In the genomic region with DNA sequence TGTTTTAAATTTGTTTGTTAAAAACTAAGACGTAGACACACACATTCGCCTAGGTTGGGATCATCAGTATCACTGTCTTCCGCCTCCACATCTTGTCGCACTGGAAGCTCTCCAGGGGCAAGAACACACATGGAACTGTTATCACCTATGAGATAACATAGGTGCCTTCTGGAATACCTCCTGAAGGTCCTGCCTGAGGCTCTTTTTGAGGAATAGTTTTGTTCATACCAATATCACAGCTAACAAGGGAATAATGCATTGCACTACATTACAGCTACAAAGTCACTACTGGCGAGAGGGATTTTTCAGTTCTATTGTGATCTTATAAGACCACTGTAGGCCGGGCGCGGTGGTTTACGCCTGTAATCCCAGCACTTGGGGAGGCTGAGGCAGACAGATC, we compare ENCODE assay signal across 37 cellular contexts. TPM values are rescaled to one million over a fixed set of nuclear protein-coding genes. Genes with fewer than 3 reads are reported as not detected.
"Had no signal": no experiment of that assay in that cellular context is flagged by ENCODE, and none has a peak within 500 bp of the region (broad histone marks: within the 10 kb centered on the region; RNA-seq: fewer than 3 reads in every experiment).

No MANE protein-coding gene starts in this region.

- H3K9me3 ChIP-seq: body of pancreas, breast epithelium had no signal

- H3K36me3 ChIP-seq: breast epithelium had no signal

- H3K4me3 ChIP-seq: body of pancreas, breast epithelium had no signal

- DNase-seq: activated B cell treated with CpG ODN at 0.5 μM for 24 hours; activated CD4-positive, alpha-beta memory T cell treated with anti-CD3 and anti-CD28 coated beads, Interleukin-2, amount 10 ng/mL, durations not matched to agents 7 days and 5 days; activated CD4-positive, alpha-beta T cell treated with anti-CD3 and anti-CD28 coated beads for 4 hours; activated CD4-positive, alpha-beta T cell treated with anti-CD3 and anti-CD28 coated beads, Interleukin-2, amount 10 ng/mL, durations not matched to agents 24 days and 14 days; activated CD4-positive, alpha-beta T cell treated with anti-CD3 and anti-CD28 coated beads, Interleukin-2, amount 50 U/mL, for 1 hour; activated CD4-positive, alpha-beta T cell treated with anti-CD3 and anti-CD28 coated beads, Interleukin-2, amount 50 U/mL, for 4 hours; activated CD4-positive, CD25-positive, alpha-beta regulatory T cell treated with anti-CD3 and anti-CD28 coated beads, Interleukin-2, amount 50 U/mL, for 72 hours; activated CD8-positive, alpha-beta memory T cell treated with anti-CD3 and anti-CD28 coated beads for 24 hours; activated CD8-positive, alpha-beta memory T cell treated with anti-CD3 and anti-CD28 coated beads, Interleukin-2, amount 10 ng/mL, durations not matched to agents 7 days and 5 days; activated CD8-positive, alpha-beta memory T cell treated with anti-CD3 and anti-CD28 coated beads, Interleukin-2, amount 50 U/mL, for 48 hours; activated CD8-positive, alpha-beta T cell treated with anti-CD3 and anti-CD28 coated beads, Interleukin-2, amount 10 ng/mL, durations not matched to agents 7 days and 5 days; activated effector memory CD4-positive, alpha-beta T cell treated with Interleukin-2 at 50 U/mL for 16 hours; activated gamma-delta T cell; activated naive CD4-positive, alpha-beta T cell treated with anti-CD3 and anti-CD28 coated beads, Interleukin-2, amount 10 ng/mL, durations not matched to agents 7 days and 5 days; activated naive CD4-positive, alpha-beta T cell treated with Interleukin-2 at 50 U/mL for 16 hours; activated naive CD8-positive, alpha-beta T cell treated with anti-CD3 and anti-CD28 coated beads, Interleukin-2, amount 10 ng/mL, durations not matched to agents 7 days and 5 days; activated naive CD8-positive, alpha-beta T cell treated with anti-CD3 and anti-CD28 coated beads, Interleukin-2, amount 50 U/mL, for 24 hours; activated T-cell treated with anti-CD3 and anti-CD28 coated beads, Interleukin-2, amount 50 U/mL, for 24 hours; activated T-cell treated with anti-CD3 and anti-CD28 coated beads, Interleukin-2, amount 50 U/mL, for 48 hours; amygdala; anterior cingulate cortex; body of pancreas; brain microvascular endothelial cell; central memory CD4-positive, alpha-beta T cell; SW 1271; T-helper 1 cell; T-helper 2 cell; T-helper 9 cell had no signal

- H3K27ac Mint-ChIP-seq: activated B cell treated with CpG ODN at 0.5 μM for 24 hours; activated CD4-positive, alpha-beta memory T cell treated with anti-CD3 and anti-CD28 coated beads, Interleukin-2, amount 10 ng/mL, durations not matched to agents 7 days and 5 days; activated CD4-positive, alpha-beta T cell treated with anti-CD3 and anti-CD28 coated beads, Interleukin-2, amount 10 ng/mL, durations not matched to agents 24 days and 14 days; activated CD8-positive, alpha-beta memory T cell treated with anti-CD3 and anti-CD28 coated beads, Interleukin-2, amount 10 ng/mL, durations not matched to agents 7 days and 5 days; activated CD8-positive, alpha-beta T cell treated with anti-CD3 and anti-CD28 coated beads, Interleukin-2, amount 10 ng/mL, durations not matched to agents 7 days and 5 days; activated naive CD4-positive, alpha-beta T cell treated with anti-CD3 and anti-CD28 coated beads, Interleukin-2, amount 10 ng/mL, durations not matched to agents 7 days and 5 days; activated naive CD4-positive, alpha-beta T cell treated with anti-CD3 and anti-CD28 coated beads, Interleukin-2, amount 50 U/mL, for 24 hours; activated naive CD8-positive, alpha-beta T cell; activated naive CD8-positive, alpha-beta T cell treated with anti-CD3 and anti-CD28 coated beads, Interleukin-2, amount 10 ng/mL, durations not matched to agents 7 days and 5 days; activated naive CD8-positive, alpha-beta T cell treated with anti-CD3 and anti-CD28 coated beads, Interleukin-2, amount 50 U/mL, for 24 hours; activated T-cell treated with anti-CD3 and anti-CD28 coated beads, Interleukin-2, amount 50 U/mL, for 24 hours; activated T-helper 2 cell treated with anti-CD3 and anti-CD28 coated beads, Interferon-gamma antibody, Interleukin-2, Interleukin-4, amounts not matched to agents 10 μg/mL and 5 μg/mL and 100 μg/mL, durations not matched to agents 14 hours and 24 hours and 36 hours; T-helper 1 cell treated with Interleukin-12 subunit alpha and Interleukin-12 subunit beta and Interleukin-4 antibody, amounts not matched to agents 30 μg/mL and 1 μg/mL, for 36 hours; T-helper 2 cell treated with Interferon-gamma antibody and Interleukin-4, amounts not matched to agents 5 μg/mL and 100 μg/mL, for 36 hours had no signal

- H3K4me3 Mint-ChIP-seq: activated B cell treated with CpG ODN at 0.5 μM for 24 hours; activated CD4-positive, alpha-beta memory T cell treated with anti-CD3 and anti-CD28 coated beads, Interleukin-2, amount 10 ng/mL, durations not matched to agents 7 days and 5 days; activated CD4-positive, alpha-beta T cell treated with anti-CD3 and anti-CD28 coated beads, Interleukin-2, amount 10 ng/mL, durations not matched to agents 24 days and 14 days; activated CD8-positive, alpha-beta memory T cell treated with anti-CD3 and anti-CD28 coated beads, Interleukin-2, amount 10 ng/mL, durations not matched to agents 7 days and 5 days; activated CD8-positive, alpha-beta T cell treated with anti-CD3 and anti-CD28 coated beads, Interleukin-2, amount 10 ng/mL, durations not matched to agents 7 days and 5 days; activated naive CD4-positive, alpha-beta T cell treated with anti-CD3 and anti-CD28 coated beads, Interleukin-2, amount 10 ng/mL, durations not matched to agents 7 days and 5 days; activated naive CD4-positive, alpha-beta T cell treated with anti-CD3 and anti-CD28 coated beads, Interleukin-2, amount 50 U/mL, for 24 hours; activated naive CD8-positive, alpha-beta T cell; activated naive CD8-positive, alpha-beta T cell treated with anti-CD3 and anti-CD28 coated beads, Interleukin-2, amount 10 ng/mL, durations not matched to agents 7 days and 5 days; activated naive CD8-positive, alpha-beta T cell treated with anti-CD3 and anti-CD28 coated beads, Interleukin-2, amount 50 U/mL, for 24 hours; activated T-cell treated with anti-CD3 and anti-CD28 coated beads, Interleukin-2, amount 50 U/mL, for 24 hours; T-helper 1 cell treated with Interleukin-12 subunit alpha and Interleukin-12 subunit beta and Interleukin-4 antibody, amounts not matched to agents 30 μg/mL and 1 μg/mL, for 36 hours; T-helper 2 cell treated with Interferon-gamma antibody and Interleukin-4, amounts not matched to agents 5 μg/mL and 100 μg/mL, for 36 hours had no signal

- H3K27ac ChIP-seq: body of pancreas, brain microvascular endothelial cell, breast epithelium, VCaP had no signal

- H3K9me3 Mint-ChIP-seq: activated B cell treated with CpG ODN at 0.5 μM for 24 hours; activated CD4-positive, alpha-beta memory T cell treated with anti-CD3 and anti-CD28 coated beads, Interleukin-2, amount 10 ng/mL, durations not matched to agents 7 days and 5 days; activated CD4-positive, alpha-beta T cell treated with anti-CD3 and anti-CD28 coated beads, Interleukin-2, amount 10 ng/mL, durations not matched to agents 24 days and 14 days; activated naive CD4-positive, alpha-beta T cell treated with anti-CD3 and anti-CD28 coated beads, Interleukin-2, amount 10 ng/mL, durations not matched to agents 7 days and 5 days; activated naive CD4-positive, alpha-beta T cell treated with anti-CD3 and anti-CD28 coated beads, Interleukin-2, amount 50 U/mL, for 24 hours; activated naive CD8-positive, alpha-beta T cell treated with anti-CD3 and anti-CD28 coated beads, Interleukin-2, amount 10 ng/mL, durations not matched to agents 7 days and 5 days; activated naive CD8-positive, alpha-beta T cell treated with anti-CD3 and anti-CD28 coated beads, Interleukin-2, amount 50 U/mL, for 24 hours; activated T-cell treated with anti-CD3 and anti-CD28 coated beads, Interleukin-2, amount 50 U/mL, for 24 hours; activated T-helper 2 cell treated with anti-CD3 and anti-CD28 coated beads, Interferon-gamma antibody, Interleukin-2, Interleukin-4, amounts not matched to agents 10 μg/mL and 5 μg/mL and 100 μg/mL, durations not matched to agents 14 hours and 24 hours and 36 hours; T-helper 1 cell treated with Interleukin-12 subunit alpha and Interleukin-12 subunit beta and Interleukin-4 antibody, amounts not matched to agents 30 μg/mL and 1 μg/mL, for 36 hours; T-helper 2 cell treated with Interferon-gamma antibody and Interleukin-4, amounts not matched to agents 5 μg/mL and 100 μg/mL, for 36 hours had no signal

- H3K4me1 ChIP-seq: body of pancreas, breast epithelium had no signal

- H3K4me1 Mint-ChIP-seq: activated B cell treated with CpG ODN at 0.5 μM for 24 hours; activated CD4-positive, alpha-beta memory T cell treated with anti-CD3 and anti-CD28 coated beads, Interleukin-2, amount 10 ng/mL, durations not matched to agents 7 days and 5 days; activated CD4-positive, alpha-beta T cell treated with anti-CD3 and anti-CD28 coated beads, Interleukin-2, amount 10 ng/mL, durations not matched to agents 24 days and 14 days; activated CD8-positive, alpha-beta memory T cell treated with anti-CD3 and anti-CD28 coated beads, Interleukin-2, amount 10 ng/mL, durations not matched to agents 7 days and 5 days; activated naive CD4-positive, alpha-beta T cell treated with anti-CD3 and anti-CD28 coated beads, Interleukin-2, amount 10 ng/mL, durations not matched to agents 7 days and 5 days; activated naive CD4-positive, alpha-beta T cell treated with anti-CD3 and anti-CD28 coated beads, Interleukin-2, amount 50 U/mL, for 24 hours; activated naive CD8-positive, alpha-beta T cell treated with anti-CD3 and anti-CD28 coated beads, Interleukin-2, amount 50 U/mL, for 24 hours had no signal

- H3K27me3 ChIP-seq: body of pancreas, brain microvascular endothelial cell, breast epithelium had no signal

- H3K27me3 Mint-ChIP-seq: activated B cell treated with CpG ODN at 0.5 μM for 24 hours; activated CD4-positive, alpha-beta memory T cell treated with anti-CD3 and anti-CD28 coated beads, Interleukin-2, amount 10 ng/mL, durations not matched to agents 7 days and 5 days; activated CD4-positive, alpha-beta T cell treated with anti-CD3 and anti-CD28 coated beads, Interleukin-2, amount 10 ng/mL, durations not matched to agents 24 days and 14 days; activated CD8-positive, alpha-beta memory T cell treated with anti-CD3 and anti-CD28 coated beads, Interleukin-2, amount 10 ng/mL, durations not matched to agents 7 days and 5 days; activated naive CD4-positive, alpha-beta T cell treated with anti-CD3 and anti-CD28 coated beads, Interleukin-2, amount 10 ng/mL, durations not matched to agents 7 days and 5 days; activated naive CD4-positive, alpha-beta T cell treated with anti-CD3 and anti-CD28 coated beads, Interleukin-2, amount 50 U/mL, for 24 hours; activated naive CD8-positive, alpha-beta T cell; activated naive CD8-positive, alpha-beta T cell treated with anti-CD3 and anti-CD28 coated beads, Interleukin-2, amount 10 ng/mL, durations not matched to agents 7 days and 5 days; activated naive CD8-positive, alpha-beta T cell treated with anti-CD3 and anti-CD28 coated beads, Interleukin-2, amount 50 U/mL, for 24 hours; activated T-cell treated with anti-CD3 and anti-CD28 coated beads, Interleukin-2, amount 50 U/mL, for 24 hours had no signal

RNA-seq across cellular contexts. Expression of a gene that starts 30.7 kb away (rescaled TPM):
- total RNA-seq: activated B cell treated with CpG ODN at 0.5 μM for 24 hours; activated CD4-positive, alpha-beta memory T cell treated with anti-CD3 and anti-CD28 coated beads, Interleukin-2, amount 10 ng/mL, durations not matched to agents 7 days and 5 days; activated CD4-positive, alpha-beta T cell treated with anti-CD3 and anti-CD28 coated beads, Interleukin-2, amount 10 ng/mL, durations not matched to agents 24 days and 14 days; activated CD8-positive, alpha-beta memory T cell treated with anti-CD3 and anti-CD28 coated beads, Interleukin-2, amount 10 ng/mL, durations not matched to agents 7 days and 5 days; activated CD8-positive, alpha-beta T cell treated with anti-CD3 and anti-CD28 coated beads, Interleukin-2, amount 10 ng/mL, durations not matched to agents 7 days and 5 days; activated naive CD8-positive, alpha-beta T cell treated with anti-CD3 and anti-CD28 coated beads, Interleukin-2, amount 10 ng/mL, durations not matched to agents 7 days and 5 days; activated T-helper 2 cell treated with anti-CD3 and anti-CD28 coated beads, Interferon-gamma antibody, Interleukin-2, Interleukin-4, amounts not matched to agents 10 μg/mL and 5 μg/mL and 100 μg/mL, durations not matched to agents 14 hours and 24 hours and 36 hours; body of pancreas; breast epithelium; cardiac septum had no signal
- polyA plus RNA-seq: adipose tissue had no signal
